In genomic region chr3:49120438-49121135, GRCh38 we compare ENCODE assay signal across 8 cellular contexts. TPM values are rescaled to one million over a fixed set of nuclear protein-coding genes. Genes with fewer than 3 reads are reported as not detected.
DNase-seq lines count a peak whose midpoint lies in the region; ATAC-seq and TF ChIP-seq lines count a peak whose summit lies in the region.

A gene with protein sequence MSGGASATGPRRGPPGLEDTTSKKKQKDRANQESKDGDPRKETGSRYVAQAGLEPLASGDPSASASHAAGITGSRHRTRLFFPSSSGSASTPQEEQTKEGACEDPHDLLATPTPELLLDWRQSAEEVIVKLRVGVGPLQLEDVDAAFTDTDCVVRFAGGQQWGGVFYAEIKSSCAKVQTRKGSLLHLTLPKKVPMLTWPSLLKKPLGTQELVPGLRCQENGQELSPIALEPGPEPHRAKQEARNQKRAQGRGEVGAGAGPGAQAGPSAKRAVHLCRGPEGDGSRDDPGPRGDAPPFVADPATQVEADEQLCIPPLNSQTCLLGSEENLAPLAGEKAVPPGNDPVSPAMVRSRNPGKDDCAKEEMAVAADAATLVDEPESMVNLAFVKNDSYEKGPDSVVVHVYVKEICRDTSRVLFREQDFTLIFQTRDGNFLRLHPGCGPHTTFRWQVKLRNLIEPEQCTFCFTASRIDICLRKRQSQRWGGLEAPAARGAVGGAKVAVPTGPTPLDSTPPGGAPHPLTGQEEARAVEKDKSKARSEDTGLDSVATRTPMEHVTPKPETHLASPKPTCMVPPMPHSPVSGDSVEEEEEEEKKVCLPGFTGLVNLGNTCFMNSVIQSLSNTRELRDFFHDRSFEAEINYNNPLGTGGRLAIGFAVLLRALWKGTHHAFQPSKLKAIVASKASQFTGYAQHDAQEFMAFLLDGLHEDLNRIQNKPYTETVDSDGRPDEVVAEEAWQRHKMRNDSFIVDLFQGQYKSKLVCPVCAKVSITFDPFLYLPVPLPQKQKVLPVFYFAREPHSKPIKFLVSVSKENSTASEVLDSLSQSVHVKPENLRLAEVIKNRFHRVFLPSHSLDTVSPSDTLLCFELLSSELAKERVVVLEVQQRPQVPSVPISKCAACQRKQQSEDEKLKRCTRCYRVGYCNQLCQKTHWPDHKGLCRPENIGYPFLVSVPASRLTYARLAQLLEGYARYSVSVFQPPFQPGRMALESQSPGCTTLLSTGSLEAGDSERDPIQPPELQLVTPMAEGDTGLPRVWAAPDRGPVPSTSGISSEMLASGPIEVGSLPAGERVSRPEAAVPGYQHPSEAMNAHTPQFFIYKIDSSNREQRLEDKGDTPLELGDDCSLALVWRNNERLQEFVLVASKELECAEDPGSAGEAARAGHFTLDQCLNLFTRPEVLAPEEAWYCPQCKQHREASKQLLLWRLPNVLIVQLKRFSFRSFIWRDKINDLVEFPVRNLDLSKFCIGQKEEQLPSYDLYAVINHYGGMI (N-terminal part only) (minus strand): TSS chr3:49120823. CDS start chr3:49119145, 1,678 bp downstream.

- peaks cover 2% of the 10 kb centered on the region for H3K27me3 Mint-ChIP-seq in neural progenitor cell (ENCODE audit: insufficient read depth, low read depth)

- DNase-seq in Daoy (ENCODE audit: low read depth) (peak; percentile 93), LHCN-M2 (ENCODE audit: low read depth) (peak; percentile 86), SIG-M5 (lab: John Stamatoyannopoulos, UW) (peak; percentile 47), activated gamma-delta T cell (lab: John Stamatoyannopoulos, UW) (peak; percentile 92), fibroblast of the conjunctiva (ENCODE audit: low read depth) (peak; percentile 81), neural progenitor cell (ENCODE audit: low spot score) (peak; percentile 96), stromal cell of bone marrow (ENCODE audit: low read depth) (peak; percentile 89)

- TF ChIP-seq CTCF in neural progenitor cell (IDR thresholded peaks at IDR 0.05): no peak

- peaks cover 18% of the 10 kb centered on the region for H3K79me2 ChIP-seq in neural progenitor cell (ENCODE audit: low read depth)

- peak; percentile 85 for ATAC-seq in GM21737 (IDR thresholded peaks at IDR 0.05; ENCODE audit: unreplicated experiment)

- H3K4me2 ChIP-seq in neural progenitor cell: peak within 1 kb of the TSS; percentile 94

- H3K4me1 Mint-ChIP-seq in neural progenitor cell: peaks cover 4% of the 10 kb centered on the region

- peak within 1 kb of the TSS; percentile 92 for H3K4me3 Mint-ChIP-seq in neural progenitor cell

- H3K4me1 ChIP-seq in neural progenitor cell: no peaks in the 10 kb centered on the region

- H3K4me3 ChIP-seq in neural progenitor cell: peak within 1 kb of the TSS; percentile 90

- H3K36me3 ChIP-seq in neural progenitor cell: no peaks in the 10 kb centered on the region

- no peaks in the 10 kb centered on the region for H3K9me3 ChIP-seq in neural progenitor cell (ENCODE audit: low read depth)

- peak within 1 kb of the TSS; percentile 88 for H3K27ac ChIP-seq in neural progenitor cell

- peaks cover 6% of the 10 kb centered on the region for H3K36me3 Mint-ChIP-seq in neural progenitor cell

- H3K9ac ChIP-seq in neural progenitor cell: peak within 1 kb of the TSS; percentile 86

- no peaks in the 10 kb centered on the region for H3K9me3 Mint-ChIP-seq in neural progenitor cell

- no peaks in the 10 kb centered on the region for H4K20me1 ChIP-seq in neural progenitor cell (ENCODE audit: low read depth)

- H2AFZ ChIP-seq in neural progenitor cell (replicated peaks): peak within 1 kb of the TSS; percentile 74

- H3K27me3 ChIP-seq in neural progenitor cell: no peaks in the 10 kb centered on the region

- H3F3A ChIP-seq in neural progenitor cell (ENCODE audit: low read depth): peaks cover 23% of the 10 kb centered on the region

- peak within 1 kb of the TSS; percentile 82 for H3K27ac Mint-ChIP-seq in neural progenitor cell

RNA-seq across cellular contexts. Expression of the gene that starts here (rescaled TPM):
- 46.5 and 82.0 TPM in 2 replicates for total RNA-seq in Daoy (2014; rRNA removed; shearing (Covaris generic))
- total RNA-seq in LHCN-M2 (2014; rRNA removed) (54.4 and 57.6 TPM in 2 replicates), neural progenitor cell (ENCODE audit: low replicate concordance) (36.0 and 60.6 TPM in 2 replicates)
- 23.2 TPM for polyA plus RNA-seq in LHCN-M2 (2012)

Comparison
In these comparisons a context has a peak if more than half of its experiments do, and no peak if none do; other contexts are left out.
1. Peak in every context shown above with its lines: DNase-seq, ATAC-seq, H3K4me3 ChIP-seq and H3K27ac ChIP-seq.